2 cellular contexts compared by ENCODE assay signal in the genomic region with DNA sequence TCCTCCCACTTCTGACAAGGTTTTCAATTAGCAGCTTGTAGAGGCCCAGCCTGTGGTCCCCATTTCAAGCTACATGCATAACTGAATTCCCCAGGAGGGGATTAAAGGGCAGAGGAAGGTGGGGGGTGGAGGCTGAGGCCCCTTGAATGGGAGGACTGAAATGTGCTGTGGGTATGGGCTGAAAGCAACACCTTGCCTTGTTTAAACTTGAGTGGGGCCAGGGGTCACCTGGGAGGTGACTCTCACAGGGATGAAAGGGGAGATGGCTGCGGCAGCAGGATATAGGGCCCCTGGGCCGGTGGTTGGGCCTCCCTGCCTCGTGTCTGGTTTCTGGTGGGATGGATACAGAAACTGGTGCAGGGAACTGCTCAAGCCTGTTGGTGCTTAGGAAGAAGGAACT.
TF ChIP-seq lines count a peak whose summit lies in the region.

No MANE protein-coding gene starts in this region.

TF ChIP-seq in HepG2, 621 proteins besides CTCF, POLR2A, EP300 and RAD21:
- no peak for TF ChIP-seq ZNF44 (CRISPR knock-in tag; IDR thresholded peaks at IDR 0.05)
- TF ChIP-seq ARNT2 (CRISPR knock-in tag; IDR thresholded peaks at IDR 0.05; ENCODE audit: low read depth) = no peak
- no peak for TF ChIP-seq NR1H2 (CRISPR knock-in tag; IDR thresholded peaks at IDR 0.05; ENCODE audit: borderline replicate concordance, low read depth)
- TF ChIP-seq NCOA2 (CRISPR knock-in tag; IDR thresholded peaks at IDR 0.05) = no peak
- TF ChIP-seq ESRRA (CRISPR knock-in tag; IDR thresholded peaks at IDR 0.05; ENCODE audit: low read depth) = no peak
- TF ChIP-seq DMAP1 (CRISPR knock-in tag; IDR thresholded peaks at IDR 0.05) = no peak
- TF ChIP-seq GATAD1 (CRISPR knock-in tag; IDR thresholded peaks at IDR 0.05) = no peak

TF ChIP-seq in K562, 482 proteins besides CTCF, POLR2A, EP300 and RAD21:
- TF ChIP-seq ATF2 (CRISPR knock-in tag; IDR thresholded peaks at IDR 0.05) (no peak), ETV1 (tag; conservative IDR thresholded peaks at IDR 0.05; ENCODE audit: low read depth) (no peak)
- TF ChIP-seq, protein P1, sequence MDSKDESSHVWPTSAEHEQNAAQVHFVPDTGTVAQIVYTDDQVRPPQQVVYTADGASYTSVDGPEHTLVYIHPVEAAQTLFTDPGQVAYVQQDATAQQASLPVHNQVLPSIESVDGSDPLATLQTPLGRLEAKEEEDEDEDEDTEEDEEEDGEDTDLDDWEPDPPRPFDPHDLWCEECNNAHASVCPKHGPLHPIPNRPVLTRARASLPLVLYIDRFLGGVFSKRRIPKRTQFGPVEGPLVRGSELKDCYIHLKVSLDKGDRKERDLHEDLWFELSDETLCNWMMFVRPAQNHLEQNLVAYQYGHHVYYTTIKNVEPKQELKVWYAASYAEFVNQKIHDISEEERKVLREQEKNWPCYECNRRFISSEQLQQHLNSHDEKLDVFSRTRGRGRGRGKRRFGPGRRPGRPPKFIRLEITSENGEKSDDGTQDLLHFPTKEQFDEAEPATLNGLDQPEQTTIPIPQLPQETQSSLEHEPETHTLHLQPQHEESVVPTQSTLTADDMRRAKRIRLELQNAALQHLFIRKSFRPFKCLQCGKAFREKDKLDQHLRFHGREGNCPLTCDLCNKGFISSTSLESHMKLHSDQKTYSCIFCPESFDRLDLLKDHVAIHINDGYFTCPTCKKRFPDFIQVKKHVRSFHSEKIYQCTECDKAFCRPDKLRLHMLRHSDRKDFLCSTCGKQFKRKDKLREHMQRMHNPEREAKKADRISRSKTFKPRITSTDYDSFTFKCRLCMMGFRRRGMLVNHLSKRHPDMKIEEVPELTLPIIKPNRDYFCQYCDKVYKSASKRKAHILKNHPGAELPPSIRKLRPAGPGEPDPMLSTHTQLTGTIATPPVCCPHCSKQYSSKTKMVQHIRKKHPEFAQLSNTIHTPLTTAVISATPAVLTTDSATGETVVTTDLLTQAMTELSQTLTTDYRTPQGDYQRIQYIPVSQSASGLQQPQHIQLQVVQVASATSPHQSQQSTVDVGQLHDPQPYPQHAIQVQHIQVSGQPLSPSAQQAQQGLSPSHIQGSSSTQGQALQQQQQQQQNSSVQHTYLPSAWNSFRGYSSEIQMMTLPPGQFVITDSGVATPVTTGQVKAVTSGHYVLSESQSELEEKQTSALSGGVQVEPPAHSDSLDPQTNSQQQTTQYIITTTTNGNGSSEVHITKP (IDR thresholded peaks at IDR 0.05; ENCODE audit: partially characterized antibody) = peak; percentile 59
TF ChIP-seq in K562: peak in this region for 1.
